14 cellular contexts compared by ENCODE assay signal in genomic region chr10:88245974-88246511, GRCh38.
A peak's percentile ranks its signal among the peaks of the same experiment; 100 is the strongest.
DNase-seq lines count a peak whose midpoint lies in the region; ATAC-seq, FAIRE-seq and TF ChIP-seq lines count a peak whose summit lies in the region.
"Had no signal": no experiment of that assay in that cellular context is flagged by ENCODE, and none has a peak within 500 bp of the region (broad histone marks: within the 10 kb centered on the region; RNA-seq: fewer than 3 reads in every experiment).

No MANE protein-coding gene starts in this region.

- intact Hi-C loops in endothelial cell of umbilical vein (cut with micrococcal nuclease) (no loop called here), left lung (cut with DNase I) (no loop called here)

- H3K27me3 ChIP-seq in endothelial cell of umbilical vein (ENCODE audit: control insufficient read depth in 2 of 2, insufficient read depth in 2 of 2, low read length in 2 of 2) (no peaks in the 10 kb centered on the region), left lung (no peaks in the 10 kb centered on the region)
- H3K27me3 ChIP-seq: adrenal gland had no signal

- no peaks in the 10 kb centered on the region for H3K9me3 ChIP-seq in endothelial cell of umbilical vein (replicated peaks; ENCODE audit: control insufficient read depth, insufficient read depth, low read length)
- H3K9me3 ChIP-seq in left lung = no peaks in the 10 kb centered on the region
- H3K9me3 ChIP-seq: adrenal gland had no signal

- H3K27ac ChIP-seq in endothelial cell of umbilical vein (ENCODE audit: insufficient read depth, low read depth, low read length) = no peak overlapping the region
- H3K27ac ChIP-seq in left lung = no peak overlapping the region

- no peak for FAIRE-seq in endothelial cell of umbilical vein (lab: Jason Lieb, UNC)
- FAIRE-seq: K562 had no signal

- CTCF ChIA-PET in endothelial cell of umbilical vein (lab: Charles Lee) = interaction anchor here (1.6 kb wide), 1 partner anchor 10 kb away, joined by 5 read pairs; no protein-coding TSS in a partner anchor

- H3K4me3 ChIP-seq in endothelial cell of umbilical vein (replicated peaks in 1 of 3; ENCODE audit: insufficient read depth in 1 of 3, low read depth in 1 of 3, low read length in 3 of 3) = no peak overlapping the region
- H3K4me3 ChIP-seq in left lung = no peak overlapping the region
- H3K4me3 ChIP-seq: adrenal gland, K562, lung had no signal

- no peak overlapping the region for H3K9ac ChIP-seq in endothelial cell of umbilical vein (replicated peaks; ENCODE audit: extremely low read depth, insufficient read depth, low read length)

- POLR2A ChIA-PET in endothelial cell of umbilical vein (lab: Charles Lee) = no interaction called here

- H3K4me2 ChIP-seq in endothelial cell of umbilical vein (ENCODE audit: insufficient read depth, low read length) = no peak overlapping the region

- dilution Hi-C loops in endothelial cell of umbilical vein (cut with MboI; ENCODE audit: extremely low pct_ligation_motif_present, low sequenced_read_pairs) = no loop called here

- H3K9me1 ChIP-seq in endothelial cell of umbilical vein (replicated peaks; ENCODE audit: control insufficient read depth, extremely low read depth, insufficient read depth, low read length) = no peaks in the 10 kb centered on the region

- no TSS peak for BruUV-seq in endothelial cell of umbilical vein (replicated peaks; lab: Mats Ljungman, UMichigan)

- H4K20me1 ChIP-seq in endothelial cell of umbilical vein (replicated peaks; ENCODE audit: control insufficient read depth, extremely low read depth, insufficient read depth, low read length) = no peaks in the 10 kb centered on the region

- H3K4me1 ChIP-seq in endothelial cell of umbilical vein (ENCODE audit: control insufficient read depth, extremely low read depth, insufficient read depth, low read length) (peaks cover 22% of the 10 kb centered on the region), left lung (peaks cover 0 to 35% of the 10 kb centered on the region in 2 donors)

- H2AFZ ChIP-seq in endothelial cell of umbilical vein (ENCODE audit: low read depth, low read length) = no peak overlapping the region

- no peaks in the 10 kb centered on the region for H3K79me2 ChIP-seq in endothelial cell of umbilical vein (ENCODE audit: control insufficient read depth, insufficient read depth, low read length)

- TF ChIP-seq CTCF in endothelial cell of umbilical vein (IDR thresholded peaks at IDR 0.05; ENCODE audit: extremely low read depth in 1 of 2, insufficient read depth in 1 of 2, low read depth in 1 of 2, low read length in 2 of 2) (no peak), left lung (IDR thresholded peaks at IDR 0.05) (no peak)

- DNase-seq in NCI-H146 (lab: John Stamatoyannopoulos, UW) (peak; percentile 42), endothelial cell of umbilical vein (ENCODE audit: low read depth, low spot score) (peak; percentile 24), left lung (no peak), superior temporal gyrus (ENCODE audit: extremely low spot score) (peak; percentile 52), putamen (ENCODE audit: low spot score) (no peak), AML-193 (lab: John Stamatoyannopoulos, UW) (no peak)
- DNase-seq: adrenal gland, H7, NCI-H2081 treated with DMSO at 0.1 percent for 48 hours, T1000 had no signal

- ATAC-seq in left lung = peak; percentile 35
- ATAC-seq in GM18502 (IDR thresholded peaks at IDR 0.05; ENCODE audit: poor library complexity, unreplicated experiment) = no peak
- ATAC-seq in GM19035 (IDR thresholded peaks at IDR 0.05; ENCODE audit: unreplicated experiment) = no peak
- ATAC-seq: K562 had no signal

- no peak for TF ChIP-seq POLR2A in endothelial cell of umbilical vein (IDR thresholded peaks at IDR 0.05; ENCODE audit: low read depth, low read length)

- no peaks in the 10 kb centered on the region for H3K36me3 ChIP-seq in endothelial cell of umbilical vein (ENCODE audit: control insufficient read depth in 2 of 2, extremely low read depth in 1 of 2, insufficient read depth in 2 of 2, low read length in 2 of 2)
- no peaks in the 10 kb centered on the region for H3K36me3 ChIP-seq in left lung
- H3K36me3 ChIP-seq: adrenal gland had no signal

TF ChIP-seq in endothelial cell of umbilical vein, 7 proteins besides CTCF, POLR2A, EP300 and RAD21:
- no peak for TF ChIP-seq FOS (IDR thresholded peaks at IDR 0.05; ENCODE audit: borderline replicate concordance, insufficient read depth, low read length)
- TF ChIP-seq POLR2AphosphoS5 (IDR thresholded peaks at IDR 0.05; ENCODE audit: insufficient read depth, low read depth, low read length) = no peak
- TF ChIP-seq GATA2 (IDR thresholded peaks at IDR 0.05; ENCODE audit: insufficient read depth, insufficient read length, low read depth, low read length) = no peak
- TF ChIP-seq MYC (IDR thresholded peaks at IDR 0.05; ENCODE audit: low read depth, low read length) = no peak
- TF ChIP-seq JUN (IDR thresholded peaks at IDR 0.05; ENCODE audit: borderline replicate concordance, insufficient read depth, insufficient read length, low read depth) = no peak
- no peak for TF ChIP-seq EZH2 (IDR thresholded peaks at IDR 0.05; ENCODE audit: borderline replicate concordance, low read depth, low read length, severe bottlenecking)
- TF ChIP-seq, protein P1, sequence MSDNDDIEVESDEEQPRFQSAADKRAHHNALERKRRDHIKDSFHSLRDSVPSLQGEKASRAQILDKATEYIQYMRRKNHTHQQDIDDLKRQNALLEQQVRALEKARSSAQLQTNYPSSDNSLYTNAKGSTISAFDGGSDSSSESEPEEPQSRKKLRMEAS (IDR thresholded peaks at IDR 0.05; ENCODE audit: insufficient read depth, insufficient read length) = no peak
TF ChIP-seq in endothelial cell of umbilical vein: peak in this region for 0.

Comparison
In these comparisons a context has a peak if more than half of its experiments do, and no peak if none do; other contexts are left out.
1. DNase-seq: peak in NCI-H146 (single experiment), endothelial cell of umbilical vein (single experiment) and superior temporal gyrus (single experiment); none in left lung (0 of 2), putamen (single experiment) and AML-193 (0 of 2).